Comparison of ENCODE assay signal across 16 cellular contexts in the genomic region with DNA sequence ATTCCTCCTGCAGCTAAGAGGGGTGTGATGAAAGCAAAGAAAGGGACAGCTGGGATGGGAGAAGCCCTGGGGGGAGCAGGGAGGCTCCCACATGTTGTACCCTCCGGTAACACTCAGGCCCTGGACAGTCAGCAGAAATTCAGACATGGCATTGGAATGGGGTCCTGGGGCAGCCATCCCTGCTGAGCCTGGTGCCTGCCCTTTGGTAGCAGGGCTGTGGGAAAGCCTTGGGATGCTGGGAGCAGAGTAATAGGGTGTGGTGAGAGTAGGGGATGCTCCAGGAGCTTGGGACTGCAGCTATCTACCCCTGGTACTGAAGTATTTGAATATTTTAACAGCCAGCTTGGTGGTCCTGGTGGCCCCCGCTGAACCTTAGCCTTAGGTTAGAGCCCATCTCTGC. TPM values are rescaled to one million over a fixed set of nuclear protein-coding genes. Genes with fewer than 3 reads are reported as not detected.
DNase-seq lines count a peak whose midpoint lies in the region; ATAC-seq, FAIRE-seq and TF ChIP-seq lines count a peak whose summit lies in the region.
"Had no signal": no experiment of that assay in that cellular context is flagged by ENCODE, and none has a peak within 500 bp of the region (broad histone marks: within the 10 kb centered on the region; RNA-seq: fewer than 3 reads in every experiment).

No MANE protein-coding gene starts in this region.

- TF ChIP-seq POLR2A in HepG2 (IDR thresholded peaks at IDR 0.05; ENCODE audit: insufficient read depth in 1 of 2, low read depth in 2 of 2, low read length in 2 of 2) = no peak
- no peak for TF ChIP-seq POLR2A in GM12891 (IDR thresholded peaks at IDR 0.05; ENCODE audit: low read depth, low read length)
- TF ChIP-seq POLR2A in sigmoid colon (IDR thresholded peaks at IDR 0.05) = no peak

- in situ Hi-C loops in HepG2 (cut with HindIII; ENCODE audit: extremely low pct_ligation_motif_present, low pct_unique_long_range_greater_than_20kb) = no loop called here

- CTCF ChIA-PET in HepG2 (lab: Yijun Ruan, JAX; ENCODE audit: low intra/inter-chr PET ratio, low total read pairs) = no interaction called here

- H4K20me1 ChIP-seq in HepG2 (ENCODE audit: insufficient read depth, low read length) = no peaks in the 10 kb centered on the region

- intact Hi-C loops in HepG2 (cut with micrococcal nuclease; ENCODE audit: unreplicated experiment) (no loop called here), pancreas (cut with DNase I) (no loop called here), sigmoid colon (cut with DNase I) (no loop called here), Right ventricle myocardium inferior (cut with DNase I) (no loop called here)

- no peaks in the 10 kb centered on the region for H3K9me3 ChIP-seq in liver (ENCODE audit: control insufficient read depth in 4 of 4, low read length in 3 of 4)
- H3K9me3 ChIP-seq in HepG2 (ENCODE audit: low read length) = no peaks in the 10 kb centered on the region
- no peaks in the 10 kb centered on the region for H3K9me3 ChIP-seq in pancreas
- no peaks in the 10 kb centered on the region for H3K9me3 ChIP-seq in sigmoid colon

- POLR2A ChIA-PET in HepG2 (lab: Yijun Ruan, JAX) = no interaction called here

- no peak for TF ChIP-seq EP300 in HepG2 (IDR thresholded peaks at IDR 0.05; ENCODE audit: low read depth in 2 of 2, low read length in 2 of 2)
- no peak for TF ChIP-seq EP300 in HepG2 (CRISPR knock-in tag; IDR thresholded peaks at IDR 0.05; ENCODE audit: borderline replicate concordance)
- TF ChIP-seq EP300 in sigmoid colon (IDR thresholded peaks at IDR 0.05) = no peak

- no peaks in the 10 kb centered on the region for H3K79me2 ChIP-seq in HepG2 (ENCODE audit: insufficient read depth, low read length)

- DNase-seq in HepG2 (ENCODE audit: low spot score) (no peak), mesenteric fat pad (ENCODE audit: low spot score) (peak; percentile 64), pancreas (no peak), GM12891 (ENCODE audit: insufficient read length, low spot score) (no peak), sigmoid colon (no peak), Right ventricle myocardium inferior (ENCODE audit: missing footprints) (no peak)
- DNase-seq: 8988T; CD4-positive, alpha-beta T cell; GF-D8; NCI-H1105; NCI-H2081 treated with DMSO at 0.1 percent for 48 hours had no signal

- H3K27me3 ChIP-seq in liver (ENCODE audit: control insufficient read depth in 4 of 4, insufficient read depth in 4 of 4, low read length in 3 of 4) (no peaks in the 10 kb centered on the region), HepG2 (ENCODE audit: control insufficient read depth in 1 of 2, insufficient read depth in 2 of 2, low read length in 2 of 2) (peaks cover 2 to 14% of the 10 kb centered on the region in 2 experiments; a peak in 2 of 5 replicates), pancreas (no peaks in the 10 kb centered on the region), sigmoid colon (no peaks in the 10 kb centered on the region)

- BruUV-seq in HepG2 (replicated peaks; lab: Mats Ljungman, UMichigan) = no TSS peak

- TF ChIP-seq CTCF in liver (IDR thresholded peaks at IDR 0.05; ENCODE audit: low read depth, low read length, missing input control) (no peak), HepG2 (CRISPR knock-in tag; IDR thresholded peaks at IDR 0.05) (no peak), pancreas (IDR thresholded peaks at IDR 0.05) (no peak), sigmoid colon (IDR thresholded peaks at IDR 0.05) (no peak)

- WGBS in liver = 96% methylated on average over 2 of the region's 2 CpGs
- WGBS in HepG2 (ENCODE audit: low lambda C conversion rate) = no CpG with 5 or more reads among the region's 2 CpGs
- 94% methylated on average over 2 of the region's 2 CpGs for WGBS in pancreas, 2 donors
- WGBS in sigmoid colon, 2 donors = 94 to 95% methylated on average over 2 of the region's 2 CpGs

- H3K4me3 ChIP-seq in liver (ENCODE audit: low read depth in 1 of 3, low read length in 3 of 3) (no peak overlapping the region), HepG2 (replicated peaks in 1 of 3; ENCODE audit: insufficient read depth in 1 of 3, low read depth in 2 of 3, low read length in 3 of 3) (no peak overlapping the region), pancreas (no peak overlapping the region), sigmoid colon (no peak overlapping the region)

- H3K4me1 ChIP-seq in liver (ENCODE audit: control insufficient read depth in 4 of 4, insufficient read depth in 4 of 4, low read length in 3 of 4) = peaks cover 12 to 48% (median 35%) of the 10 kb centered on the region in 4 donors
- H3K4me1 ChIP-seq in HepG2 (ENCODE audit: insufficient read depth, low read length) = peaks cover 29% of the 10 kb centered on the region
- H3K4me1 ChIP-seq in pancreas = peaks cover 17 to 37% (median 34%) of the 10 kb centered on the region in 3 donors
- H3K4me1 ChIP-seq in sigmoid colon = peaks cover 0 to 35% (median 29%) of the 10 kb centered on the region in 4 donors

- H2AFZ ChIP-seq in HepG2 (ENCODE audit: low read length) = no peak overlapping the region

- FAIRE-seq in HepG2 (lab: Jason Lieb, UNC) (no peak), pancreas (lab: Jason Lieb, UNC) (no peak), GM12891 (lab: Jason Lieb, UNC) (no peak)
- FAIRE-seq: H1 had no signal

- no peak overlapping the region for H3K4me2 ChIP-seq in HepG2 (ENCODE audit: low read depth, low read length)

- H3K9ac ChIP-seq in liver (ENCODE audit: low read depth in 1 of 2, low read length in 2 of 2) (no peak overlapping the region), HepG2 (ENCODE audit: insufficient read depth, low read depth, low read length) (no peak overlapping the region)

- peak overlapping the region; percentile 96 to 98 for H3K27ac ChIP-seq in liver (ENCODE audit: low read depth in 1 of 2, low read length in 2 of 2)
- H3K27ac ChIP-seq in HepG2 (ENCODE audit: extremely low read length, insufficient read depth, low read length) = no peak overlapping the region
- peak overlapping the region; percentile 71 to 86 (median 76) for H3K27ac ChIP-seq in pancreas
- H3K27ac ChIP-seq in sigmoid colon = no peak overlapping the region

- TF ChIP-seq RAD21 in liver (IDR thresholded peaks at IDR 0.05) (no peak), HepG2 (CRISPR knock-in tag; IDR thresholded peaks at IDR 0.05) (no peak)

- H3K36me3 ChIP-seq in liver (ENCODE audit: control insufficient read depth in 4 of 4, insufficient read depth in 3 of 4, low read depth in 1 of 4, low read length in 3 of 4) (no peaks in the 10 kb centered on the region), HepG2 (replicated peaks in 1 of 2; ENCODE audit: control insufficient read depth in 1 of 2, insufficient read depth in 2 of 2, low read length in 2 of 2) (no peaks in the 10 kb centered on the region), pancreas (no peaks in the 10 kb centered on the region), sigmoid colon (no peaks in the 10 kb centered on the region)

- ATAC-seq in HepG2 (no peak), pancreas (no peak), GM21381 (IDR thresholded peaks at IDR 0.05; ENCODE audit: unreplicated experiment) (no peak), Right ventricle myocardium inferior (no peak)
- ATAC-seq: Panc1 had no signal

TF ChIP-seq in liver, 16 proteins besides CTCF, POLR2A, EP300 and RAD21 (continues in another document):
- TF ChIP-seq NR2F2 (IDR thresholded peaks at IDR 0.05) = no peak
- TF ChIP-seq HNF4G (IDR thresholded peaks at IDR 0.05) = no peak
- TF ChIP-seq JUND (IDR thresholded peaks at IDR 0.05) = no peak
- no peak for TF ChIP-seq YY1 (IDR thresholded peaks at IDR 0.05)
- TF ChIP-seq FOXA1 (IDR thresholded peaks at IDR 0.05) = no peak
- no peak for TF ChIP-seq EGR1 (IDR thresholded peaks at IDR 0.05; ENCODE audit: low read depth in 2 of 2)

TF ChIP-seq in GM12891, 5 proteins besides CTCF, POLR2A, EP300 and RAD21:
- TF ChIP-seq SPI1 (IDR thresholded peaks at IDR 0.05; ENCODE audit: low read depth, low read length) (no peak), POU2F2 (IDR thresholded peaks at IDR 0.05; ENCODE audit: low read depth, low read length) (no peak), TAF1 (IDR thresholded peaks at IDR 0.05; ENCODE audit: low read depth, low read length) (no peak), POLR2AphosphoS5 (IDR thresholded peaks at IDR 0.05; ENCODE audit: low read depth, low read length) (no peak), PAX5 (IDR thresholded peaks at IDR 0.05; ENCODE audit: insufficient read depth, low read length, severe bottlenecking) (no peak)

RNA-seq across cellular contexts. Expression of gene FAM241B, which starts 56.8 kb away (rescaled TPM):
- total RNA-seq in liver (under 1 TPM; 0.84 to 0.89 TPM), HepG2 (2016; rRNA removed; fragmentation: Illumina TruSeq; extraction: Trizol) (1.9 and 2.0 TPM in 2 replicates), mesenteric fat pad (2.6 TPM), pancreas (1 to 10 TPM; 2.7 to 5.8 (median 4.4) TPM), sigmoid colon (1 to 10 TPM; 3.0 to 6.3 (median 3.5) TPM), Right ventricle myocardium inferior (3.2 TPM)
- polyA plus RNA-seq in liver (1 to 10 TPM; 2.4 to 2.5 TPM), HepG2 (2011; rRNA removed) (4.0 and 5.8 TPM in 2 replicates), pancreas (1 to 10 TPM; 7.5 to 8.4 TPM), sigmoid colon (1 to 10 TPM; 2.5 to 6.9 (median 4.2) TPM)
- 1.2 and 1.6 TPM in 2 replicates for total RNA-seq in HepG2 (2016; cell fraction: cytosol; rRNA removed; fragmentation: Illumina TruSeq; extraction: Trizol; ENCODE audit: low read depth)
- total RNA-seq in HepG2 (2016; cell fraction: insoluble cytoplasmic fraction; rRNA removed; fragmentation: Illumina TruSeq; extraction: Trizol) = 1.4 and 1.8 TPM in 2 replicates
- total RNA-seq in HepG2 (2016; cell fraction: membrane; rRNA removed; fragmentation: Illumina TruSeq; extraction: Trizol) = 1.9 and 2.5 TPM in 2 replicates
- total RNA-seq in HepG2 (2016; cell fraction: nucleus; rRNA removed; fragmentation: Illumina TruSeq; extraction: Trizol) = 2.2 and 2.3 TPM in 2 replicates
- polyA plus RNA-seq in HepG2 (2011; cell fraction: cytosol; rRNA removed) = 4.4 and 5.3 TPM in 2 replicates
- 2.9 and 4.9 TPM in 2 replicates for polyA plus RNA-seq in HepG2 (2011; cell fraction: nucleus; rRNA removed)
- polyA plus RNA-seq in HepG2 (2012) = 2.2 and 3.5 TPM in 2 replicates
- 2.6 and 2.8 TPM in 2 replicates for polyA plus RNA-seq in HepG2 (2016; cell fraction: cytosol; fragmentation: Illumina TruSeq; extraction: Trizol; ENCODE audit: low read depth)
- 4.5 and 5.3 TPM in 2 replicates for polyA plus RNA-seq in HepG2 (2016; cell fraction: insoluble cytoplasmic fraction; fragmentation: Illumina TruSeq; extraction: Trizol; ENCODE audit: low read depth)
- polyA plus RNA-seq in HepG2 (2016; cell fraction: membrane; fragmentation: Illumina TruSeq; extraction: Trizol; ENCODE audit: low read depth) = 2.9 TPM in 2 replicates
- polyA plus RNA-seq in HepG2 (2016; cell fraction: nucleus; fragmentation: Illumina TruSeq; extraction: Trizol; ENCODE audit: insufficient read depth, low read depth) = 4.9 and 6.1 TPM in 2 replicates
- 7.1 and 10.4 TPM in 2 replicates for polyA minus RNA-seq in HepG2 (2011; rRNA and poly(A)+ RNA removed; ENCODE audit: low replicate concordance)
- 0.99 TPM in 1 of 2 replicates, not detected in the other for polyA minus RNA-seq in HepG2 (2011; cell fraction: cytosol; rRNA and poly(A)+ RNA removed)
- 2.6 and 4.7 TPM in 2 replicates for polyA minus RNA-seq in HepG2 (2011; cell fraction: nucleus; rRNA and poly(A)+ RNA removed)
- polyA plus RNA-seq in GM12891 (2012; ENCODE audit: low read depth, missing spikeins) = 0.23 TPM
- total RNA-seq: LHCN-M2 had no signal

Comparison
In these comparisons a context has a peak if more than half of its experiments do, and no peak if none do; other contexts are left out.
1. H3K27ac ChIP-seq: peak in liver (2 of 2) and pancreas (4 of 4); none in HepG2 (single experiment) and sigmoid colon (0 of 4).